Comparison of ENCODE assay signal across 33 cellular contexts in the genomic region with DNA sequence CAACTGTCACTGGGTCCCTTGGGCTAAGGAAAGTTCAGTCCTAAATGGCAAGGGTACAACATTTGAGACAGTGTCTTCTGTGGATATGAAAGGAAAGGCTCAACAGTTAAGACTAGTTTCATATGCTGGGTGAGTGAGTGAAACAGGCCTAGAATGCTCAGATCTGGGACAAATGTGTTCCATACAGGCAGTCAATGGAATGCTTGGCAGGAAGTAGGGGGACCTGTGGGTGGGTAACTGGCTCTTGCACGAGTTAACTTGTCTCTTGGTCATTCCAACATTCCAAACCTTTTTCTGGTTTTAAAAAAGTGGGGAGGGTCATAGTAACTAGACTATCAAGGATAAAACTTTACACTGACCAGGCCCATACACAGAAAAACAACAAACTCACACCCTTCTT. TPM values are rescaled to one million over a fixed set of nuclear protein-coding genes. Genes with fewer than 3 reads are reported as not detected.
"Had no signal": no experiment of that assay in that cellular context is flagged by ENCODE, and none has a peak within 500 bp of the region (broad histone marks: within the 10 kb centered on the region; RNA-seq: fewer than 3 reads in every experiment).

No MANE protein-coding gene starts in this region.

- H3K9me3 ChIP-seq: MG63, SJCRH30 had no signal

- H3K27me3 Mint-ChIP-seq: activated CD4-positive, alpha-beta T cell treated with anti-CD3 and anti-CD28 coated beads for 36 hours; activated CD4-positive, alpha-beta T cell treated with anti-CD3 and anti-CD28 coated beads, Interleukin-2, amount 10 ng/mL, durations not matched to agents 7 days and 5 days had no signal

- H3K27ac Mint-ChIP-seq: activated CD4-positive, alpha-beta T cell treated with anti-CD3 and anti-CD28 coated beads for 36 hours; activated CD4-positive, alpha-beta T cell treated with anti-CD3 and anti-CD28 coated beads, Interleukin-2, amount 10 ng/mL, durations not matched to agents 7 days and 5 days; activated CD8-positive, alpha-beta T cell treated with anti-CD3 and anti-CD28 coated beads, Interleukin-2, amount 10 ng/mL, durations not matched to agents 7 days and 5 days; activated naive CD4-positive, alpha-beta T cell treated with anti-CD3 and anti-CD28 coated beads for 36 hours; activated naive CD4-positive, alpha-beta T cell treated with anti-CD3 and anti-CD28 coated beads, Interleukin-2, amount 50 U/mL, for 72 hours; activated T-helper 1 cell treated with anti-CD3 and anti-CD28 coated beads, Interleukin-12 subunit alpha, Interleukin-12 subunit beta, Interleukin-2, Interleukin-4 antibody, amounts not matched to agents 30 ng/mL and 10 ng/mL and 1 ng/mL, durations not matched to agents 14 hours and 24 hours and 36 hours; T-helper 2 cell treated with Interferon-gamma antibody and Interleukin-4, amounts not matched to agents 5 μg/mL and 100 μg/mL, for 36 hours had no signal

- ATAC-seq: activated CD4-positive, alpha-beta T cell treated with anti-CD3 and anti-CD28 coated beads for 36 hours; activated CD4-positive, CD25-positive, alpha-beta regulatory T cell treated with anti-CD3 and anti-CD28 coated beads, Interleukin-2, amount 50 U/mL, for 24 hours; activated CD8-positive, alpha-beta T cell treated with anti-CD3 and anti-CD28 coated beads, Interleukin-2, amount 10 ng/mL, durations not matched to agents 7 days and 5 days; activated naive CD4-positive, alpha-beta T cell treated with anti-CD3 and anti-CD28 coated beads, Interleukin-2, amount 50 U/mL, for 72 hours; activated T-cell treated with anti-CD3 and anti-CD28 coated beads, Interleukin-2, amount 50 U/mL, for 4 hours; Panc1 had no signal

- FAIRE-seq: TTC549 had no signal

- DNase-seq: activated CD4-positive, alpha-beta T cell treated with anti-CD3 and anti-CD28 coated beads for 36 hours; activated CD4-positive, alpha-beta T cell treated with anti-CD3 and anti-CD28 coated beads, Interleukin-2, amount 10 ng/mL, durations not matched to agents 7 days and 5 days; activated CD4-positive, alpha-beta T cell treated with anti-CD3 and anti-CD28 coated beads, Interleukin-2, amount 50 U/mL, for 48 hours; activated CD8-positive, alpha-beta memory T cell treated with anti-CD3 and anti-CD28 coated beads, Interleukin-2, amount 50 U/mL, for 4 hours; activated CD8-positive, alpha-beta T cell treated with anti-CD3 and anti-CD28 coated beads, Interleukin-2, amount 10 ng/mL, durations not matched to agents 7 days and 5 days; activated gamma-delta T cell treated with Interleukin-2 at 50 U/mL for 16 hours; activated naive CD4-positive, alpha-beta T cell treated with anti-CD3 and anti-CD28 coated beads for 36 hours; activated T-cell treated with anti-CD3 and anti-CD28 coated beads for 4 hours; activated T-cell treated with anti-CD3 and anti-CD28 coated beads, Interleukin-2, amount 50 U/mL, for 4 hours; anterior cingulate cortex; Karpas-422; KBM-7; MG63; NCI-H1048; NCI-H1105 treated with DMSO at 0.1 percent for 48 hours; NCI-H1436; NCI-H1694; NCI-H1930; NCI-H2081 treated with DMSO at 0.1 percent for 48 hours; NCI-H345; NCI-H524 treated with DMSO at 0.1 percent for 48 hours; SHP77; SJCRH30 had no signal

- H3K4me1 Mint-ChIP-seq: activated CD4-positive, alpha-beta T cell treated with anti-CD3 and anti-CD28 coated beads for 36 hours had no signal

- H3K9me3 Mint-ChIP-seq: activated CD4-positive, alpha-beta T cell treated with anti-CD3 and anti-CD28 coated beads, Interleukin-2, amount 10 ng/mL, durations not matched to agents 7 days and 5 days; activated naive CD4-positive, alpha-beta T cell treated with anti-CD3 and anti-CD28 coated beads for 36 hours; activated naive CD4-positive, alpha-beta T cell treated with anti-CD3 and anti-CD28 coated beads, Interleukin-2, amount 50 U/mL, for 72 hours; activated T-cell treated with anti-CD3 and anti-CD28 coated beads, Interleukin-2, amount 50 U/mL, for 4 hours; activated T-helper 1 cell treated with anti-CD3 and anti-CD28 coated beads, Interleukin-12 subunit alpha, Interleukin-12 subunit beta, Interleukin-2, Interleukin-4 antibody, amounts not matched to agents 30 ng/mL and 10 ng/mL and 1 ng/mL, durations not matched to agents 14 hours and 24 hours and 36 hours; T-helper 2 cell treated with Interferon-gamma antibody and Interleukin-4, amounts not matched to agents 5 μg/mL and 100 μg/mL, for 36 hours had no signal

- H3K4me3 Mint-ChIP-seq: activated CD4-positive, alpha-beta T cell treated with anti-CD3 and anti-CD28 coated beads for 36 hours; activated CD4-positive, alpha-beta T cell treated with anti-CD3 and anti-CD28 coated beads, Interleukin-2, amount 10 ng/mL, durations not matched to agents 7 days and 5 days; activated CD8-positive, alpha-beta T cell treated with anti-CD3 and anti-CD28 coated beads, Interleukin-2, amount 10 ng/mL, durations not matched to agents 7 days and 5 days; activated naive CD4-positive, alpha-beta T cell treated with anti-CD3 and anti-CD28 coated beads for 36 hours; activated T-cell treated with anti-CD3 and anti-CD28 coated beads, Interleukin-2, amount 50 U/mL, for 4 hours; activated T-helper 1 cell treated with anti-CD3 and anti-CD28 coated beads, Interleukin-12 subunit alpha, Interleukin-12 subunit beta, Interleukin-2, Interleukin-4 antibody, amounts not matched to agents 30 ng/mL and 10 ng/mL and 1 ng/mL, durations not matched to agents 14 hours and 24 hours and 36 hours; T-helper 2 cell treated with Interferon-gamma antibody and Interleukin-4, amounts not matched to agents 5 μg/mL and 100 μg/mL, for 36 hours had no signal

- H3K4me3 ChIP-seq: MG63, SJCRH30, SK-N-MC had no signal

- H3K4me1 ChIP-seq: SJCRH30 had no signal

- H3K27ac ChIP-seq: SJCRH30, SK-N-MC had no signal

- H3K27me3 ChIP-seq: MG63, SJCRH30 had no signal

RNA-seq across cellular contexts. Expression of gene ADAM30, which starts 17.8 kb away (rescaled TPM):
- total RNA-seq: activated CD4-positive, alpha-beta T cell treated with anti-CD3 and anti-CD28 coated beads for 36 hours; activated CD4-positive, alpha-beta T cell treated with anti-CD3 and anti-CD28 coated beads, Interleukin-2, amount 10 ng/mL, durations not matched to agents 7 days and 5 days; activated CD8-positive, alpha-beta T cell treated with anti-CD3 and anti-CD28 coated beads, Interleukin-2, amount 10 ng/mL, durations not matched to agents 7 days and 5 days; activated naive CD4-positive, alpha-beta T cell treated with anti-CD3 and anti-CD28 coated beads for 36 hours; activated naive CD4-positive, alpha-beta T cell treated with anti-CD3 and anti-CD28 coated beads, Interleukin-2, amount 50 U/mL, for 72 hours; activated T-cell treated with anti-CD3 and anti-CD28 coated beads, Interleukin-2, amount 50 U/mL, for 4 hours; activated T-helper 1 cell treated with anti-CD3 and anti-CD28 coated beads, Interleukin-12 subunit alpha, Interleukin-12 subunit beta, Interleukin-2, Interleukin-4 antibody, amounts not matched to agents 30 ng/mL and 10 ng/mL and 1 ng/mL, durations not matched to agents 14 hours and 24 hours and 36 hours; NCI-H460; RPMI7951; SJCRH30; T-helper 1 cell treated with Interleukin-12 subunit alpha and Interleukin-12 subunit beta and Interleukin-4 antibody, amounts not matched to agents 30 ng/mL and 1 ng/mL, for 36 hours had no signal
